Comparison of ENCODE assay signal across 21 cellular contexts in genomic region chr4:61995717-61996337, GRCh38.
DNase-seq lines count a peak whose midpoint lies in the region; ATAC-seq and TF ChIP-seq lines count a peak whose summit lies in the region.
"Had no signal": no experiment of that assay in that cellular context is flagged by ENCODE, and none has a peak within 500 bp of the region (broad histone marks: within the 10 kb centered on the region; RNA-seq: fewer than 3 reads in every experiment).

No MANE protein-coding gene starts in this region.

- no peak for TF ChIP-seq RAD21 in SK-N-SH (IDR thresholded peaks at IDR 0.05; ENCODE audit: low read length)

- CTCF ChIA-PET in SK-N-SH (lab: Yijun Ruan, JAX): no interaction called here

- WGBS in SK-N-SH (ENCODE audit: low lambda C conversion rate): 57% methylated on average over 2 of the region's 2 CpGs

- no peak overlapping the region for H3K9ac ChIP-seq in SK-N-SH

- no peak for ATAC-seq in HG02678 (IDR thresholded peaks at IDR 0.05; ENCODE audit: unreplicated experiment)
- ATAC-seq: GM12878, T-helper 17 cell had no signal

- peak; percentile 58 for DNase-seq in NCI-H146 (lab: John Stamatoyannopoulos, UW)
- DNase-seq in SK-N-SH: no peak
- DNase-seq in fibroblast of pulmonary artery (ENCODE audit: low read depth): peak; percentile 18
- DNase-seq in inferior parietal cortex (ENCODE audit: extremely low spot score): no peak
- DNase-seq in C1 segment of cervical spinal cord (lab: John Stamatoyannopoulos, UW): no peak
- DNase-seq in NCI-H2171 treated with DMSO at 0.1 percent for 48 hours (lab: John Stamatoyannopoulos, UW): no peak
- DNase-seq: Caco-2; CD4-positive, alpha-beta memory T cell; DMS 273 treated with DMSO at 0.1 percent for 48 hours; DMS79 treated with DMSO at 0.1 percent for 48 hours; GOT3; HCEC 1CT; NCI-H187; NCI-H510A; NCI-H82; Peyer's patch; SJCRH30; SW 1271; T-helper 17 cell had no signal

- H3K27ac ChIP-seq in SK-N-SH (ENCODE audit: low read depth in 2 of 2, low read length in 1 of 2): no peak overlapping the region
- H3K27ac ChIP-seq: Peyer's patch, SJCRH30 had no signal

- no peaks in the 10 kb centered on the region for H3K27me3 ChIP-seq in SK-N-SH (ENCODE audit: insufficient read depth)
- H3K27me3 ChIP-seq: Peyer's patch, SJCRH30 had no signal

- no peaks in the 10 kb centered on the region for H3K4me1 ChIP-seq in SK-N-SH (ENCODE audit: control insufficient read depth in 1 of 2, insufficient read depth in 2 of 2, low read depth in 1 of 2, low read length in 1 of 2)
- H3K4me1 ChIP-seq: Caco-2, Peyer's patch, SJCRH30 had no signal

- no peaks in the 10 kb centered on the region for H4K20me1 ChIP-seq in SK-N-SH (ENCODE audit: insufficient read depth)

- POLR2A ChIA-PET in SK-N-SH (lab: Yijun Ruan, JAX): no interaction called here

- H3K4me2 ChIP-seq in SK-N-SH: no peak overlapping the region

- TF ChIP-seq CTCF in SK-N-SH (IDR thresholded peaks at IDR 0.05): no peak
- TF ChIP-seq CTCF in fibroblast of pulmonary artery (IDR thresholded peaks at IDR 0.05; ENCODE audit: low read length, missing control alignments): no peak

- no peaks in the 10 kb centered on the region for H3K9me2 ChIP-seq in SK-N-SH

- peak in 1 of 2 experiments; percentile 43; a peak in 1 of 4 replicates for TF ChIP-seq EP300 in SK-N-SH (IDR thresholded peaks at IDR 0.05; ENCODE audit: borderline replicate concordance in 1 of 2, low read depth in 1 of 2, low read length in 1 of 2)

- H3K36me3 ChIP-seq in SK-N-SH (replicated peaks in 1 of 2; ENCODE audit: control insufficient read depth in 1 of 2, insufficient read depth in 2 of 2, low read length in 1 of 2): no peaks in the 10 kb centered on the region
- H3K36me3 ChIP-seq: Peyer's patch, SJCRH30 had no signal

- H3K4me3 ChIP-seq in SK-N-SH (ENCODE audit: low read depth in 2 of 2, low read length in 1 of 2) (no peak overlapping the region), fibroblast of pulmonary artery (replicated peaks; ENCODE audit: low read depth, low read length) (no peak overlapping the region)
- H3K4me3 ChIP-seq: GM12878, Peyer's patch, SJCRH30 had no signal

- no peaks in the 10 kb centered on the region for H3K9me3 ChIP-seq in SK-N-SH
- H3K9me3 ChIP-seq: Caco-2, Peyer's patch, SJCRH30 had no signal

- no peaks in the 10 kb centered on the region for H3K79me2 ChIP-seq in SK-N-SH (ENCODE audit: insufficient read depth)

- no peak overlapping the region for H2AFZ ChIP-seq in SK-N-SH (ENCODE audit: low read depth)

- no peaks in the 10 kb centered on the region for H3F3A ChIP-seq in SK-N-SH (replicated peaks; ENCODE audit: insufficient read depth)

TF ChIP-seq in SK-N-SH, 30 proteins besides CTCF, POLR2A, EP300 and RAD21 (continues in another document):
- TF ChIP-seq RXRA (IDR thresholded peaks at IDR 0.05; ENCODE audit: borderline replicate concordance, low read depth): no peak
- peak; percentile 59 for TF ChIP-seq TCF12 (IDR thresholded peaks at IDR 0.05)
- TF ChIP-seq NRF1 (IDR thresholded peaks at IDR 0.05; ENCODE audit: low read depth, low read length): no peak
- TF ChIP-seq ZBTB33 (IDR thresholded peaks at IDR 0.05; ENCODE audit: borderline replicate concordance, low read depth): no peak
- TF ChIP-seq FOSL2 (IDR thresholded peaks at IDR 0.05; ENCODE audit: borderline replicate concordance, low read depth): no peak
- TF ChIP-seq GATA2 (CRISPR knock-in tag; IDR thresholded peaks at IDR 0.05): no peak
- TF ChIP-seq MXI1 (IDR thresholded peaks at IDR 0.05; ENCODE audit: low read depth, low read length): no peak
- peak; percentile 64 for TF ChIP-seq TEAD4 (IDR thresholded peaks at IDR 0.05; ENCODE audit: borderline replicate concordance, insufficient read depth)
- TF ChIP-seq NFIC (IDR thresholded peaks at IDR 0.05; ENCODE audit: borderline replicate concordance): peak; percentile 57
- peak; percentile 76 for TF ChIP-seq PBX3 (IDR thresholded peaks at IDR 0.05)
- no peak for TF ChIP-seq IRF3 (IDR thresholded peaks at IDR 0.05; ENCODE audit: low read depth, low read length)
- no peak for TF ChIP-seq GABPA (IDR thresholded peaks at IDR 0.05; ENCODE audit: low read depth)
- TF ChIP-seq EZH2phosphoT487 (IDR thresholded peaks at IDR 0.05; ENCODE audit: borderline replicate concordance, low read depth): no peak
- no peak for TF ChIP-seq REST (IDR thresholded peaks at IDR 0.05; ENCODE audit: low read depth, low read length)
- no peak for TF ChIP-seq USF2 (IDR thresholded peaks at IDR 0.05; ENCODE audit: borderline replicate concordance, low read depth, low read length)
- TF ChIP-seq RCOR1 (IDR thresholded peaks at IDR 0.05; ENCODE audit: low read length): no peak
- TF ChIP-seq FOXJ3 (CRISPR knock-in tag; IDR thresholded peaks at IDR 0.05): no peak
- no peak for TF ChIP-seq JUND (IDR thresholded peaks at IDR 0.05)
- TF ChIP-seq MAX (IDR thresholded peaks at IDR 0.05; ENCODE audit: low read depth): no peak
- TF ChIP-seq FOXM1 (IDR thresholded peaks at IDR 0.05; ENCODE audit: low read depth): 0 out of 2 replicates have a peak, but pooled peaks have one; percentile 21
- no peak for TF ChIP-seq SMC3 (IDR thresholded peaks at IDR 0.05; ENCODE audit: low read depth, low read length)
- TF ChIP-seq ELF1 (IDR thresholded peaks at IDR 0.05): no peak

Comparison
In these comparisons a context has a peak if more than half of its experiments do, and no peak if none do; other contexts are left out.
1. DNase-seq: peak in NCI-H146 (single experiment) and fibroblast of pulmonary artery (single experiment); none in SK-N-SH (single experiment), inferior parietal cortex (single experiment), C1 segment of cervical spinal cord (0 of 14) and NCI-H2171 treated with DMSO at 0.1 percent for 48 hours (single experiment).